ENCODE assay signal across 1 cellular context in the genomic region with DNA sequence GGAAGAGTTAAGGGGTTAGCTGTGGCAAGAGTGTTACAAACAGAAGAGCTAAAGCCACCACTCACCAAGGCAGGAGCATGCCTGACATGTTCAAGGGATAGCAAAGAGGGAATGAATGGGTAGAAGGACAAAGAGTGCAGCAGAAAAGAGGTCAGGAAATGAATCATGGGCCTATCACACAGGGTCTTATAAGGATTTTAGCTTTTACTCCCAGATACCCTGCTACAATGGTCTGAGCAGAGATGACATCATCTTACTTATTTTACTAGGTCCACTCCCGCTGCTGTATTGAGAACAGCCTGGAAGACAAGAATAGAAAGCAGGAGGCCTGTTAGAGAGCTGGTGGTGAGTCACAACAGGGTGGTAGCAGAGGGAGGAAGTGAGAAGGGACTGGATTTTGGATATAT.
TF ChIP-seq lines count a peak whose summit lies in the region.

No MANE protein-coding gene starts in this region.

TF ChIP-seq in K562, 482 proteins besides CTCF, POLR2A, EP300 and RAD21 (continued from another document):
- TF ChIP-seq AFF1 (IDR thresholded peaks at IDR 0.05; ENCODE audit: low read depth in 1 of 2, partially characterized antibody in 2 of 2) (no peak), ZNF76 (CRISPR knock-in tag; IDR thresholded peaks at IDR 0.05; ENCODE audit: borderline replicate concordance) (no peak), PHF21A (IDR thresholded peaks at IDR 0.05; ENCODE audit: borderline replicate concordance, low read depth) (no peak), ILK (tag; IDR thresholded peaks at IDR 0.05; ENCODE audit: borderline replicate concordance, low read depth) (no peak), SUPT5H (IDR thresholded peaks at IDR 0.05) (no peak), RBM25 (IDR thresholded peaks at IDR 0.05; ENCODE audit: low read depth, low read length, severe bottlenecking) (no peak), MEF2D (tag; conservative IDR thresholded peaks at IDR 0.05; ENCODE audit: low read depth) (0 out of 2 replicates have a peak, but pooled peaks have one; percentile 24), FOSL1 (tag; conservative IDR thresholded peaks at IDR 0.05) (peak; percentile 67), ZKSCAN1 (IDR thresholded peaks at IDR 0.05; ENCODE audit: low read depth, low read length) (no peak), HMG20B (CRISPR knock-in tag; IDR thresholded peaks at IDR 0.05) (no peak), TFAM (CRISPR knock-in tag; conservative IDR thresholded peaks at IDR 0.05) (no peak), LARP7 (IDR thresholded peaks at IDR 0.05) (no peak), THAP7 (CRISPR knock-in tag; IDR thresholded peaks at IDR 0.05) (no peak), ZNF398 (CRISPR knock-in tag; IDR thresholded peaks at IDR 0.05) (no peak), ERF (CRISPR knock-in tag; IDR thresholded peaks at IDR 0.05) (no peak), EGR1 (conservative IDR thresholded peaks at IDR 0.05) (no peak), SRF (CRISPR knock-in tag; IDR thresholded peaks at IDR 0.05) (no peak)
- TF ChIP-seq, protein P1, sequence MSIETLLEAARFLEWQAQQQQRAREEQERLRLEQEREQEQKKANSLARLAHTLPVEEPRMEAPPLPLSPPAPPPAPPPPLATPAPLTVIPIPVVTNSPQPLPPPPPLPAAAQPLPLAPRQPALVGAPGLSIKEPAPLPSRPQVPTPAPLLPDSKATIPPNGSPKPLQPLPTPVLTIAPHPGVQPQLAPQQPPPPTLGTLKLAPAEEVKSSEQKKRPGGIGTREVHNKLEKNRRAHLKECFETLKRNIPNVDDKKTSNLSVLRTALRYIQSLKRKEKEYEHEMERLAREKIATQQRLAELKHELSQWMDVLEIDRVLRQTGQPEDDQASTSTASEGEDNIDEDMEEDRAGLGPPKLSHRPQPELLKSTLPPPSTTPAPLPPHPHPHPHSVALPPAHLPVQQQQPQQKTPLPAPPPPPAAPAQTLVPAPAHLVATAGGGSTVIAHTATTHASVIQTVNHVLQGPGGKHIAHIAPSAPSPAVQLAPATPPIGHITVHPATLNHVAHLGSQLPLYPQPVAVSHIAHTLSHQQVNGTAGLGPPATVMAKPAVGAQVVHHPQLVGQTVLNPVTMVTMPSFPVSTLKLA (conservative IDR thresholded peaks at IDR 0.05), result no peak
- TF ChIP-seq, protein P2, sequence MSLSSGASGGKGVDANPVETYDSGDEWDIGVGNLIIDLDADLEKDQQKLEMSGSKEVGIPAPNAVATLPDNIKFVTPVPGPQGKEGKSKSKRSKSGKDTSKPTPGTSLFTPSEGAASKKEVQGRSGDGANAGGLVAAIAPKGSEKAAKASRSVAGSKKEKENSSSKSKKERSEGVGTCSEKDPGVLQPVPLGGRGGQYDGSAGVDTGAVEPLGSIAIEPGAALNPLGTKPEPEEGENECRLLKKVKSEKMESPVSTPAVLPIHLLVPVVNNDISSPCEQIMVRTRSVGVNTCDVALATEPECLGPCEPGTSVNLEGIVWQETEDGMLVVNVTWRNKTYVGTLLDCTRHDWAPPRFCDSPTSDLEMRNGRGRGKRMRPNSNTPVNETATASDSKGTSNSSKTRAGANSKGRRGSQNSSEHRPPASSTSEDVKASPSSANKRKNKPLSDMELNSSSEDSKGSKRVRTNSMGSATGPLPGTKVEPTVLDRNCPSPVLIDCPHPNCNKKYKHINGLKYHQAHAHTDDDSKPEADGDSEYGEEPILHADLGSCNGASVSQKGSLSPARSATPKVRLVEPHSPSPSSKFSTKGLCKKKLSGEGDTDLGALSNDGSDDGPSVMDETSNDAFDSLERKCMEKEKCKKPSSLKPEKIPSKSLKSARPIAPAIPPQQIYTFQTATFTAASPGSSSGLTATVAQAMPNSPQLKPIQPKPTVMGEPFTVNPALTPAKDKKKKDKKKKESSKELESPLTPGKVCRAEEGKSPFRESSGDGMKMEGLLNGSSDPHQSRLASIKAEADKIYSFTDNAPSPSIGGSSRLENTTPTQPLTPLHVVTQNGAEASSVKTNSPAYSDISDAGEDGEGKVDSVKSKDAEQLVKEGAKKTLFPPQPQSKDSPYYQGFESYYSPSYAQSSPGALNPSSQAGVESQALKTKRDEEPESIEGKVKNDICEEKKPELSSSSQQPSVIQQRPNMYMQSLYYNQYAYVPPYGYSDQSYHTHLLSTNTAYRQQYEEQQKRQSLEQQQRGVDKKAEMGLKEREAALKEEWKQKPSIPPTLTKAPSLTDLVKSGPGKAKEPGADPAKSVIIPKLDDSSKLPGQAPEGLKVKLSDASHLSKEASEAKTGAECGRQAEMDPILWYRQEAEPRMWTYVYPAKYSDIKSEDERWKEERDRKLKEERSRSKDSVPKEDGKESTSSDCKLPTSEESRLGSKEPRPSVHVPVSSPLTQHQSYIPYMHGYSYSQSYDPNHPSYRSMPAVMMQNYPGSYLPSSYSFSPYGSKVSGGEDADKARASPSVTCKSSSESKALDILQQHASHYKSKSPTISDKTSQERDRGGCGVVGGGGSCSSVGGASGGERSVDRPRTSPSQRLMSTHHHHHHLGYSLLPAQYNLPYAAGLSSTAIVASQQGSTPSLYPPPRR (CRISPR knock-in tag; IDR thresholded peaks at IDR 0.05; ENCODE audit: borderline replicate concordance), result no peak
